ENCODE assay signal across 1 cellular context in the genomic region with DNA sequence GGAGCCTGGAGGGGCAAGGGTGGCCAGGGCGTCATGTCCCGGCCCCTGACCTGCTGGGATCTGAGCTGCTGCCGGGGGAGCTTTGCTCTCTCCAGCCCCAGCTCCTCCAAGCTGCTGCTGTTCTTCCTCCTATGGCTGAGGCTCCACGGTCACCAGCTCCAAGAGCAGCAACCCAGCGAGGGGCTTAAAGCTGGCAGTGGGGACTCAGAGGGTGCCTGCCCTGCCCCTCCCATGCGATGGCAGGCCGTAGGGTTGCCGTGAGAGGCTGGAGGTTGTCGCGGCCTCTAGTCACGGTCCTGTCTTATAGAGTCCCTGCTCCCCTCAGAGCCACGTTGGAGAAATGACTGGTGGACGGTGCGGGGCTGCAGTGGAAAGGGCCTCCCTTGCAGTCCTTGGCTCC.
A peak's percentile ranks its signal among the peaks of the same experiment; 100 is the strongest.
TF ChIP-seq lines count a peak whose summit lies in the region.

No MANE protein-coding gene starts in this region.

TF ChIP-seq in HepG2, 621 proteins besides CTCF, POLR2A, EP300 and RAD21:
- TF ChIP-seq ZNF589 (CRISPR knock-in tag; conservative IDR thresholded peaks at IDR 0.05) (0 out of 2 replicates have a peak, but pooled peaks have one; percentile 18), ZC3H13 (CRISPR knock-in tag; IDR thresholded peaks at IDR 0.05) (0 out of 2 replicates have a peak, but pooled peaks have one; percentile 31), RFX1 (IDR thresholded peaks at IDR 0.05) (no peak), AGO1 (IDR thresholded peaks at IDR 0.05; ENCODE audit: low read depth, low read length, poor library complexity, severe bottlenecking) (peak; percentile 8), ZNF562 (CRISPR knock-in tag; IDR thresholded peaks at IDR 0.05; ENCODE audit: borderline replicate concordance) (no peak)
TF ChIP-seq in HepG2: peak in this region for 3.
